ENCODE assay signal across 24 cellular contexts in genomic region chr14:80535171-80535570, GRCh38.
DNase-seq lines count a peak whose midpoint lies in the region; ATAC-seq and TF ChIP-seq lines count a peak whose summit lies in the region.
"Had no signal": no experiment of that assay in that cellular context is flagged by ENCODE, and none has a peak within 500 bp of the region (broad histone marks: within the 10 kb centered on the region; RNA-seq: fewer than 3 reads in every experiment).

No MANE protein-coding gene starts in this region.

- no peak for ATAC-seq in GM21529 (IDR thresholded peaks at IDR 0.05; ENCODE audit: unreplicated experiment)
- ATAC-seq: A549, HCT116 had no signal

- H3K36me3 ChIP-seq in GM23248 (ENCODE audit: low read depth) = no peaks in the 10 kb centered on the region

- POLR2A ChIA-PET in GM10248 (lab: Yijun Ruan, JAX) = no interaction called here

- H3K4me2 ChIP-seq in GM23248 (ENCODE audit: unreplicated experiment) = no peak overlapping the region
- H3K4me2 ChIP-seq: A549, SK-N-SH had no signal

- WGBS in GM23248 (ENCODE audit: low coverage in 1 of 2, low lambda C conversion rate in 2 of 2, missing lambda C conversion rate in 2 of 2), 2 experiments = 62 to 63% methylated on average over 4 of the region's 4 CpGs

- DNase-seq in GM23248 (no peak), NAMALWA (ENCODE audit: low spot score) (peak; percentile 3), amniotic epithelial cell (ENCODE audit: low read depth) (peak; percentile 8), iris pigment epithelial cell (ENCODE audit: low read depth) (peak; percentile 10), HUDEP-2 (lab: John Stamatoyannopoulos, UW; ENCODE audit: unreplicated experiment in 76 of 76) (no peak), GM10248 (ENCODE audit: extremely low spot score) (no peak)
- DNase-seq: C1 segment of cervical spinal cord; CD4-positive, alpha-beta memory T cell; COR-L47; DMS79; EL; GDM1; NCI-H1105; NCI-H146; NCI-H1930; NCI-H2107; NCI-H446; NCI-H524 treated with DMSO at 0.1 percent for 48 hours; SIG-M5; SK-N-SH; SW 1271 had no signal

- H4K20me1 ChIP-seq in GM23248 (ENCODE audit: insufficient read depth) = no peaks in the 10 kb centered on the region

- H3K9me3 ChIP-seq in GM23248 (ENCODE audit: low read depth) = no peaks in the 10 kb centered on the region
- H3K9me3 ChIP-seq: A549, SK-N-SH had no signal

- no peak overlapping the region for H3K4me3 ChIP-seq in GM23248
- H3K4me3 ChIP-seq: A549 had no signal

- in situ Hi-C loops in GM23248 (cut with MboI) = no loop called here

- H3K27me3 ChIP-seq in GM23248 (replicated peaks; ENCODE audit: insufficient read depth) = no peaks in the 10 kb centered on the region

- TF ChIP-seq CTCF in GM10248 (IDR thresholded peaks at IDR 0.05; ENCODE audit: control extremely low read depth, extremely low read depth, low read depth, missing control alignments) = no peak

- no peaks in the 10 kb centered on the region for H3K79me2 ChIP-seq in GM23248 (ENCODE audit: insufficient read depth)

- CTCF ChIA-PET in GM10248 (lab: Yijun Ruan, JAX) = no interaction called here

- 0 out of 2 replicates have a peak overlapping the region, but pooled peaks have one; percentile 24 for H2AFZ ChIP-seq in GM23248

- no peak overlapping the region for H3K27ac ChIP-seq in GM23248
- H3K27ac ChIP-seq: A549 had no signal

- no peaks in the 10 kb centered on the region for H3F3A ChIP-seq in GM23248 (ENCODE audit: insufficient read depth)

- H3K9ac ChIP-seq in GM23248 = no peak overlapping the region
- H3K9ac ChIP-seq: SK-N-SH had no signal

- H3K4me1 ChIP-seq in GM23248 (ENCODE audit: insufficient read depth) = no peaks in the 10 kb centered on the region

- H3K9me2 ChIP-seq in GM23248 (ENCODE audit: insufficient read depth) = no peaks in the 10 kb centered on the region
- H3K9me2 ChIP-seq: SK-N-SH had no signal

Comparison
In these comparisons a context has a peak if more than half of its experiments do, and no peak if none do; other contexts are left out.
1. DNase-seq: peak in NAMALWA (single experiment), amniotic epithelial cell (single experiment) and iris pigment epithelial cell (single experiment); none in GM23248 (single experiment), HUDEP-2 (0 of 76) and GM10248 (single experiment).